Comparison of ENCODE assay signal across 8 cellular contexts in genomic region chr13:40401911-40402776, GRCh38.
DNase-seq lines count a peak whose midpoint lies in the region; ATAC-seq, FAIRE-seq and TF ChIP-seq lines count a peak whose summit lies in the region.

No MANE protein-coding gene starts in this region.

- H3K4me3 Mint-ChIP-seq in T-cell = peak overlapping the region in 2 of 3 donors; percentile 2 to 58

- H4K20me1 ChIP-seq in endothelial cell of umbilical vein (replicated peaks; ENCODE audit: control insufficient read depth, extremely low read depth, insufficient read depth, low read length) = no peaks in the 10 kb centered on the region

- DNase-seq in Caki2 (ENCODE audit: low read depth) (peak; percentile 89), GM20000 (ENCODE audit: low spot score) (peak; percentile 78), T-cell (peak in 19 of 34 experiments; percentile 8 to 66 (median 26)), endothelial cell of umbilical vein (ENCODE audit: low read depth, low spot score) (peak; percentile 93), mucosa of descending colon (peak; percentile 94 to 97 (median 95)), D341Med (ENCODE audit: low spot score) (no peak)

- H3K4me1 ChIP-seq in endothelial cell of umbilical vein (ENCODE audit: control insufficient read depth, extremely low read depth, insufficient read depth, low read length) = peaks cover 31% of the 10 kb centered on the region
- H3K4me1 ChIP-seq in mucosa of descending colon (ENCODE audit: low read depth) = peaks cover 23% of the 10 kb centered on the region
- H3K4me1 ChIP-seq in subcutaneous abdominal adipose tissue (ENCODE audit: control insufficient read depth in 5 of 5, insufficient read depth in 5 of 5, low read length in 5 of 5) = peaks cover 15 to 42% (median 32%) of the 10 kb centered on the region in 5 donors

- H3K4me1 Mint-ChIP-seq in T-cell = peaks cover 21 to 43% (median 22%) of the 10 kb centered on the region in 3 donors

- intact Hi-C loops in endothelial cell of umbilical vein (cut with micrococcal nuclease) (loop anchor here (1.0 to 10.0 kb wide), 11 partner anchors 36 to 620 kb away; no protein-coding TSS in a partner anchor), mucosa of descending colon (cut with DNase I, micrococcal nuclease) (no loop called here)

- H3K27ac ChIP-seq in endothelial cell of umbilical vein (ENCODE audit: insufficient read depth, low read depth, low read length) (peak overlapping the region; percentile 61), subcutaneous abdominal adipose tissue (ENCODE audit: low read depth, low read length) (peak overlapping the region; percentile 87)

- dilution Hi-C loops in endothelial cell of umbilical vein (cut with MboI; ENCODE audit: extremely low pct_ligation_motif_present, low sequenced_read_pairs) = no loop called here

- H3K27me3 ChIP-seq in endothelial cell of umbilical vein (ENCODE audit: control insufficient read depth in 2 of 2, insufficient read depth in 2 of 2, low read length in 2 of 2) (no peaks in the 10 kb centered on the region), subcutaneous abdominal adipose tissue (ENCODE audit: control insufficient read depth in 5 of 5, insufficient read depth in 4 of 5, low read length in 5 of 5) (no peaks in the 10 kb centered on the region)

- peak overlapping the region; percentile 21 for H2AFZ ChIP-seq in endothelial cell of umbilical vein (ENCODE audit: low read depth, low read length)

- H3K4me3 ChIP-seq in endothelial cell of umbilical vein (replicated peaks in 1 of 3; ENCODE audit: insufficient read depth in 1 of 3, low read depth in 1 of 3, low read length in 3 of 3) = no peak overlapping the region
- no peak overlapping the region for H3K4me3 ChIP-seq in mucosa of descending colon
- H3K4me3 ChIP-seq in subcutaneous abdominal adipose tissue (ENCODE audit: low read depth in 1 of 5, low read length in 5 of 5) = peak overlapping the region; percentile 23 to 36 (median 28)

- H3K27me3 Mint-ChIP-seq in T-cell = no peaks in the 10 kb centered on the region

- H3K27ac Mint-ChIP-seq in T-cell = peak overlapping the region; percentile 21 to 24

- H3K36me3 Mint-ChIP-seq in T-cell = no peaks in the 10 kb centered on the region

- CTCF ChIA-PET in T-cell (lab: Charles Lee) = no interaction called here
- CTCF ChIA-PET in endothelial cell of umbilical vein (lab: Charles Lee) = interaction anchor here (0.6 to 1.9 kb wide), 5 partner anchors 15 to 449 kb away, joined by 3 to 7 read pairs (median 4); no protein-coding TSS in a partner anchor

- FAIRE-seq in endothelial cell of umbilical vein (lab: Jason Lieb, UNC) = peak; percentile 70

- H3K36me3 ChIP-seq in endothelial cell of umbilical vein (ENCODE audit: control insufficient read depth in 2 of 2, extremely low read depth in 1 of 2, insufficient read depth in 2 of 2, low read length in 2 of 2) = no peaks in the 10 kb centered on the region
- no peaks in the 10 kb centered on the region for H3K36me3 ChIP-seq in mucosa of descending colon (ENCODE audit: low read depth)
- no peaks in the 10 kb centered on the region for H3K36me3 ChIP-seq in subcutaneous abdominal adipose tissue (ENCODE audit: control insufficient read depth in 5 of 5, insufficient read depth in 5 of 5, low read length in 5 of 5)

- in situ Hi-C loops in Caki2 (cut with HindIII; ENCODE audit: low pct_unique_long_range_greater_than_20kb, low sequenced_read_pairs) = no loop called here

- BruUV-seq in endothelial cell of umbilical vein (replicated peaks; lab: Mats Ljungman, UMichigan) = no TSS peak

- no peaks in the 10 kb centered on the region for H3K79me2 ChIP-seq in endothelial cell of umbilical vein (ENCODE audit: control insufficient read depth, insufficient read depth, low read length)

- POLR2A ChIA-PET in T-cell (lab: Charles Lee) = no interaction called here
- POLR2A ChIA-PET in endothelial cell of umbilical vein (lab: Charles Lee) = interaction anchor here (0.8 kb wide), 1 partner anchor 131 kb away, joined by 3 read pairs; no protein-coding TSS in a partner anchor

- H3K9me3 Mint-ChIP-seq in T-cell = peaks cover 0 to 4% (median 0%) of the 10 kb centered on the region in 3 donors

- TF ChIP-seq CTCF in GM20000 (IDR thresholded peaks at IDR 0.05; ENCODE audit: extremely low read depth, missing control alignments) = no peak
- no peak for TF ChIP-seq CTCF in endothelial cell of umbilical vein (IDR thresholded peaks at IDR 0.05; ENCODE audit: extremely low read depth in 1 of 2, insufficient read depth in 1 of 2, low read depth in 1 of 2, low read length in 2 of 2)
- TF ChIP-seq CTCF in mucosa of descending colon (IDR thresholded peaks at IDR 0.05) = no peak

- TF ChIP-seq POLR2A in endothelial cell of umbilical vein (IDR thresholded peaks at IDR 0.05; ENCODE audit: low read depth, low read length) = no peak

- H3K9ac ChIP-seq in endothelial cell of umbilical vein (replicated peaks; ENCODE audit: extremely low read depth, insufficient read depth, low read length) (peak overlapping the region; percentile 57), subcutaneous abdominal adipose tissue (ENCODE audit: low read length in 5 of 5) (peak overlapping the region in 4 of 5 donors; percentile 8 to 32 (median 20))

- no peaks in the 10 kb centered on the region for H3K9me3 ChIP-seq in endothelial cell of umbilical vein (replicated peaks; ENCODE audit: control insufficient read depth, insufficient read depth, low read length)
- H3K9me3 ChIP-seq in mucosa of descending colon = no peaks in the 10 kb centered on the region
- no peaks in the 10 kb centered on the region for H3K9me3 ChIP-seq in subcutaneous abdominal adipose tissue (ENCODE audit: control insufficient read depth in 5 of 5, low read length in 5 of 5)

- H3K4me2 ChIP-seq in endothelial cell of umbilical vein (ENCODE audit: insufficient read depth, low read length) = peak overlapping the region; percentile 61

- ATAC-seq in HG03558 (IDR thresholded peaks at IDR 0.05; ENCODE audit: extremely low read depth, unreplicated experiment) (peak; percentile 86), T-cell (replicated peaks in 1 of 4) (peak in 3 of 4 experiments; percentile 34 to 78 (median 68)), mucosa of descending colon (peak; percentile 96)

- no peaks in the 10 kb centered on the region for H3K9me1 ChIP-seq in endothelial cell of umbilical vein (replicated peaks; ENCODE audit: control insufficient read depth, extremely low read depth, insufficient read depth, low read length)

TF ChIP-seq in endothelial cell of umbilical vein, 7 proteins besides CTCF, POLR2A, EP300 and RAD21:
- TF ChIP-seq MYC (IDR thresholded peaks at IDR 0.05; ENCODE audit: low read depth, low read length) (no peak), EZH2 (IDR thresholded peaks at IDR 0.05; ENCODE audit: borderline replicate concordance, low read depth, low read length, severe bottlenecking) (no peak), GATA2 (IDR thresholded peaks at IDR 0.05; ENCODE audit: insufficient read depth, insufficient read length, low read depth, low read length) (peak; percentile 35), FOS (IDR thresholded peaks at IDR 0.05; ENCODE audit: borderline replicate concordance, insufficient read depth, low read length) (peak; percentile 93), MAX (IDR thresholded peaks at IDR 0.05; ENCODE audit: insufficient read depth, insufficient read length) (no peak), POLR2AphosphoS5 (IDR thresholded peaks at IDR 0.05; ENCODE audit: insufficient read depth, low read depth, low read length) (peak; percentile 44), JUN (IDR thresholded peaks at IDR 0.05; ENCODE audit: borderline replicate concordance, insufficient read depth, insufficient read length, low read depth) (peak; percentile 46)
TF ChIP-seq in endothelial cell of umbilical vein: peak in this region for 4.

Comparison
In these comparisons a context has a peak if more than half of its experiments do, and no peak if none do; other contexts are left out.
1. H3K4me3 ChIP-seq: peak in subcutaneous abdominal adipose tissue (5 of 5); none in endothelial cell of umbilical vein (0 of 3) and mucosa of descending colon (single experiment).
2. Peak in every context shown above with its lines, with median percentiles within 50 percentile points of each other: ATAC-seq.